10 cellular contexts compared by ENCODE assay signal in genomic region chr4:158873795-158874359, GRCh38.
DNase-seq lines count a peak whose midpoint lies in the region; ATAC-seq and TF ChIP-seq lines count a peak whose summit lies in the region.
"Had no signal": no experiment of that assay in that cellular context is flagged by ENCODE, and none has a peak within 500 bp of the region (broad histone marks: within the 10 kb centered on the region; RNA-seq: fewer than 3 reads in every experiment).

No MANE protein-coding gene starts in this region.

- no peaks in the 10 kb centered on the region for H3K79me2 ChIP-seq in mesendoderm (ENCODE audit: control insufficient read depth, insufficient read depth, low read length)

- no peak overlapping the region for H3K4me3 Mint-ChIP-seq in Calu3 (ENCODE audit: low read depth, unreplicated experiment)
- H3K4me3 Mint-ChIP-seq in central memory CD8-positive, alpha-beta T cell = peak overlapping the region; percentile 28

- no peaks in the 10 kb centered on the region for H3K36me3 ChIP-seq in mesendoderm (ENCODE audit: control insufficient read depth, insufficient read depth, low read length)
- H3K36me3 ChIP-seq in upper lobe of left lung = peaks cover 23 to 45% (median 32%) of the 10 kb centered on the region in 4 donors

- no peak overlapping the region for H3K27ac Mint-ChIP-seq in Calu3 (ENCODE audit: unreplicated experiment)
- no peak overlapping the region for H3K27ac Mint-ChIP-seq in central memory CD8-positive, alpha-beta T cell (ENCODE audit: low read depth)

- H4K8ac ChIP-seq in mesendoderm (ENCODE audit: low read depth, low read length) = no peak overlapping the region

- no peak overlapping the region for H2BK5ac ChIP-seq in mesendoderm (ENCODE audit: low read length)

- intact Hi-C loops in Calu3 (cut with micrococcal nuclease; ENCODE audit: unreplicated experiment) = loop anchor here (5.0 kb wide), 2 partner anchors 303 to 328 kb away; no protein-coding TSS in a partner anchor

- H3K27me3 Mint-ChIP-seq in Calu3 (ENCODE audit: unreplicated experiment) = no peaks in the 10 kb centered on the region
- H3K27me3 Mint-ChIP-seq in central memory CD8-positive, alpha-beta T cell = no peaks in the 10 kb centered on the region

- no CpG with 5 or more reads among the region's 4 CpGs for WGBS in mesendoderm (ENCODE audit: extremely low coverage, insufficient coverage, low lambda C conversion rate)
- WGBS in upper lobe of left lung, 2 donors = 82 to 91% methylated on average over 4 of the region's 4 CpGs

- H3K4me3 ChIP-seq in mesendoderm (ENCODE audit: low read length) (no peak overlapping the region), upper lobe of left lung (no peak overlapping the region)

- H3K36me3 Mint-ChIP-seq in Calu3 (ENCODE audit: insufficient read depth, unreplicated experiment) = peaks cover 15% of the 10 kb centered on the region
- H3K36me3 Mint-ChIP-seq in central memory CD8-positive, alpha-beta T cell (ENCODE audit: insufficient read depth) = peaks cover 7% of the 10 kb centered on the region

- H3K18ac ChIP-seq in mesendoderm (ENCODE audit: low read length) = no peak overlapping the region

- H2AK5ac ChIP-seq in mesendoderm (ENCODE audit: low read length) = no peak overlapping the region

- no peak overlapping the region for H3K9ac ChIP-seq in mesendoderm (ENCODE audit: low read length)

- no peak overlapping the region for H4K5ac ChIP-seq in mesendoderm (ENCODE audit: low read length)

- no peak overlapping the region for H3K27ac ChIP-seq in mesendoderm (ENCODE audit: low read depth, low read length)
- no peak overlapping the region for H3K27ac ChIP-seq in upper lobe of left lung

- TF ChIP-seq EP300 in upper lobe of left lung (IDR thresholded peaks at IDR 0.05) = no peak

- CTCF ChIA-PET in Calu3 (lab: Charles Lee) = no interaction called here

- H3K56ac ChIP-seq in mesendoderm (ENCODE audit: low read length) = no peak overlapping the region

- peaks cover 10% of the 10 kb centered on the region for H3K4me1 Mint-ChIP-seq in Calu3 (ENCODE audit: low read depth, unreplicated experiment)
- H3K4me1 Mint-ChIP-seq in central memory CD8-positive, alpha-beta T cell = peaks cover 8% of the 10 kb centered on the region

- no peak overlapping the region for H3K23ac ChIP-seq in mesendoderm (ENCODE audit: low read length)

- no peak overlapping the region for H3K4me2 ChIP-seq in mesendoderm (ENCODE audit: low read length)

- H3K79me1 ChIP-seq in mesendoderm (ENCODE audit: low read length) = no peaks in the 10 kb centered on the region

- no peak overlapping the region for H3K4ac ChIP-seq in mesendoderm (ENCODE audit: low read depth, low read length)

- no peak for TF ChIP-seq CTCF in Calu3 (IDR thresholded peaks at IDR 0.05; ENCODE audit: unreplicated experiment)
- no peak for TF ChIP-seq CTCF in upper lobe of left lung (IDR thresholded peaks at IDR 0.05)

- no peaks in the 10 kb centered on the region for H3K9me3 Mint-ChIP-seq in Calu3 (ENCODE audit: low read depth, unreplicated experiment)
- no peaks in the 10 kb centered on the region for H3K9me3 Mint-ChIP-seq in central memory CD8-positive, alpha-beta T cell

- peak; percentile 80 for ATAC-seq in central memory CD8-positive, alpha-beta T cell (replicated peaks; ENCODE audit: extremely low read depth, poor library complexity, severe bottlenecking)
- ATAC-seq in HG03520 (IDR thresholded peaks at IDR 0.05; ENCODE audit: unreplicated experiment) (no peak), upper lobe of left lung (ENCODE audit: low FRiP score in 2 of 2) (no peak)

- no peak for TF ChIP-seq POLR2A in upper lobe of left lung (IDR thresholded peaks at IDR 0.05)

- no peak overlapping the region for H2BK120ac ChIP-seq in mesendoderm (ENCODE audit: low read depth, low read length)

- DNase-seq in Calu3 = peak; percentile 2
- DNase-seq in M059J (ENCODE audit: low read depth) = peak; percentile 91
- DNase-seq in central memory CD8-positive, alpha-beta T cell (ENCODE audit: low spot score in 2 of 2) = no peak
- peak; percentile 22 for DNase-seq in mesendoderm
- no peak for DNase-seq in upper lobe of left lung
- DNase-seq in activated naive CD4-positive, alpha-beta T cell (lab: John Stamatoyannopoulos, UW) = no peak
- no peak for DNase-seq in NCI-H446 (lab: John Stamatoyannopoulos, UW)
- DNase-seq: NCI-H82; stimulated activated CD4-positive, alpha-beta T cell treated with anti-CD3 and anti-CD28 coated beads, Interleukin-4, amount 100 ng/mL, for 1 hour had no signal

- no peaks in the 10 kb centered on the region for H3K9me3 ChIP-seq in upper lobe of left lung

- H2BK15ac ChIP-seq in mesendoderm (replicated peaks; ENCODE audit: low read depth) = peak overlapping the region; percentile 45

- no peaks in the 10 kb centered on the region for H3K27me3 ChIP-seq in mesendoderm (ENCODE audit: insufficient read depth, low read length, poor library complexity)
- no peaks in the 10 kb centered on the region for H3K27me3 ChIP-seq in upper lobe of left lung

- H3K4me1 ChIP-seq in mesendoderm (ENCODE audit: control insufficient read depth, low read depth, low read length) = no peaks in the 10 kb centered on the region
- no peaks in the 10 kb centered on the region for H3K4me1 ChIP-seq in upper lobe of left lung

- no TSS peak for BruUV-seq in Calu3 (replicated peaks; lab: Mats Ljungman, UMichigan)

Comparison
In these comparisons a context has a peak if more than half of its experiments do, and no peak if none do; other contexts are left out.
1. DNase-seq: peak in Calu3 (single experiment), M059J (single experiment) and mesendoderm (single experiment); none in central memory CD8-positive, alpha-beta T cell (0 of 2), upper lobe of left lung (0 of 2), activated naive CD4-positive, alpha-beta T cell (0 of 4) and NCI-H446 (0 of 2).